Comparison of ENCODE assay signal across 20 cellular contexts in the genomic region with DNA sequence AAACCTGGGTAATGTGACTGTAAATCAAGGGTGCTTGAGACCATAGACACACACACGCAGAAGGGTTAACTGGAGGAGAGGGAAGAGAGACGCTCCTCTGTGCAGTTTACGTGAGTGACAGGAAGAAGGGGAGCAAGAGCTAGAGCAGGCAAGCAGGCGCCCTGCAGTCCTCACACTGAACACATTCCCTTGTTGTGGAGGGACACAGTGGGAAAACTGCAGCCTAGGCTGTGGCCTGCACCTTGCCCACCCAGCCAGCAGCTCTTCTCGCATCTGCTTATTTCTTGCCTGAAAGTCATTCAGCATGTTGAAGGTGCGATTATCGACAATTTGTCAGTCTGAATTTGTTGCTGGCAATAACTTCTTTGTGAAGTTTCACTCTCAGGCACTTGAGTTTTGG. TPM values are rescaled to one million over a fixed set of nuclear protein-coding genes. Genes with fewer than 3 reads are reported as not detected.
DNase-seq lines count a peak whose midpoint lies in the region; ATAC-seq and TF ChIP-seq lines count a peak whose summit lies in the region.
"Had no signal": no experiment of that assay in that cellular context is flagged by ENCODE, and none has a peak within 500 bp of the region (broad histone marks: within the 10 kb centered on the region; RNA-seq: fewer than 3 reads in every experiment).

No MANE protein-coding gene starts in this region.

- DNase-seq in A673 (ENCODE audit: low spot score), result no peak
- DNase-seq in NCI-H774 (lab: John Stamatoyannopoulos, UW), result peak; percentile 21
- peak; percentile 30 for DNase-seq in astrocyte of the hippocampus (ENCODE audit: low read depth, low spot score)
- no peak for DNase-seq in nephron progenitor cell
- DNase-seq in NCI-H2171 (lab: John Stamatoyannopoulos, UW), result no peak
- no peak for DNase-seq in NCI-H2081 (lab: John Stamatoyannopoulos, UW)
- no peak for DNase-seq in activated T-cell treated with anti-CD3 and anti-CD28 coated beads for 4 hours
- DNase-seq: DND-41, GDM1, GM23248, KBM-7, MV-4-11, NCI-H2029, NCI-H2227 treated with DMSO at 0.1 percent for 48 hours, NCI-H526 treated with DMSO at 0.1 percent for 48 hours had no signal

- peaks cover 11% of the 10 kb centered on the region for H3K4me1 ChIP-seq in A673 (ENCODE audit: insufficient read depth, low read length, poor library complexity, severe bottlenecking)

- BruUV-seq in A673 (replicated peaks; lab: Mats Ljungman, UMichigan), result no TSS peak

- no peaks in the 10 kb centered on the region for H3K36me3 Mint-ChIP-seq in nephron progenitor cell (ENCODE audit: low read depth)

- H3K9me3 ChIP-seq in A673 (ENCODE audit: low read depth, low read length, poor library complexity, severe bottlenecking), result no peaks in the 10 kb centered on the region

- no peaks in the 10 kb centered on the region for H3K36me3 ChIP-seq in A673 (ENCODE audit: insufficient read depth, low read length, poor library complexity, severe bottlenecking)

- peak overlapping the region; percentile 12 for H3K27ac ChIP-seq in A673 (ENCODE audit: low read depth, low read length, poor library complexity, severe bottlenecking)
- H3K27ac ChIP-seq: C4-2B, GM23248 had no signal

- POLR2A ChIA-PET in A673 (lab: Charles Lee; ENCODE audit: low non-redundant PET), result no interaction called here

- intact Hi-C loops in A673 (cut with micrococcal nuclease; ENCODE audit: unreplicated experiment), result no loop called here

- peaks cover 48% of the 10 kb centered on the region for H3K4me1 Mint-ChIP-seq in nephron progenitor cell

- H3K4me3 ChIP-seq in A673 (ENCODE audit: low read depth, low read length, poor library complexity, severe bottlenecking), result no peak overlapping the region
- H3K4me3 ChIP-seq: GM12878, GM23248 had no signal

- no peaks in the 10 kb centered on the region for H3K9me3 Mint-ChIP-seq in nephron progenitor cell

- H3K27me3 Mint-ChIP-seq in nephron progenitor cell (ENCODE audit: low read depth, poor library complexity), result peaks cover 11% of the 10 kb centered on the region

- no peak overlapping the region for H3K4me3 Mint-ChIP-seq in nephron progenitor cell

- no peaks in the 10 kb centered on the region for H3K27me3 ChIP-seq in A673 (replicated peaks; ENCODE audit: insufficient read depth, low read depth, low read length, poor library complexity)

- no peak for ATAC-seq in HG03442 (IDR thresholded peaks at IDR 0.05; ENCODE audit: unreplicated experiment)
- ATAC-seq: GM12878, HCT116, Panc1 had no signal

- TF ChIP-seq CTCF in A673 (conservative IDR thresholded peaks at IDR 0.05; ENCODE audit: low read depth, low read length) (no peak), nephron progenitor cell (IDR thresholded peaks at IDR 0.05) (no peak)

- peak overlapping the region; percentile 84 for H3K27ac Mint-ChIP-seq in nephron progenitor cell

- CTCF ChIA-PET in A673 (lab: Charles Lee), result no interaction called here

RNA-seq across cellular contexts. Expression of a gene that starts 24.2 kb away (rescaled TPM):
- total RNA-seq in A673 (2021), result 62.0 and 64.3 TPM in 2 replicates
- total RNA-seq: GM23248 had no signal

Comparison
In these comparisons a context has a peak if more than half of its experiments do, and no peak if none do; other contexts are left out.
1. DNase-seq: peak in NCI-H774 (single experiment) and astrocyte of the hippocampus (single experiment); none in A673 (single experiment), nephron progenitor cell (single experiment), NCI-H2171 (single experiment), NCI-H2081 (0 of 2) and activated T-cell treated with anti-CD3 and anti-CD28 coated beads for 4 hours (single experiment).